1 cellular context compared by ENCODE assay signal in genomic region chr5:61162010-61162831, GRCh38.
TF ChIP-seq lines count a peak whose summit lies in the region.

TSS of gene SMIM15 (minus strand) at chr5:61162468. CDS start at chr5:61160171, 2,297 bp downstream.

TF ChIP-seq in K562, 482 proteins besides CTCF, POLR2A, EP300 and RAD21 (continued from another document and continues in another):
- TF ChIP-seq E2F1 (CRISPR knock-in tag; IDR thresholded peaks at IDR 0.05) (0 out of 2 replicates have a peak, but pooled peaks have one; percentile 58), ZNF655 (CRISPR knock-in tag; IDR thresholded peaks at IDR 0.05) (no peak), TBL1XR1 (IDR thresholded peaks at IDR 0.05; ENCODE audit: low read length in 2 of 2) (0 out of 4 replicates have a peak, but pooled peaks of 1 of the 2 experiments have one; percentile 23), ZFP36 (IDR thresholded peaks at IDR 0.05; ENCODE audit: low read depth, low read length, partially characterized antibody) (no peak), HMGN3 (IDR thresholded peaks at IDR 0.05; ENCODE audit: borderline replicate concordance, extremely low read depth, insufficient read length, low read depth, low read length) (peak; percentile 88), E2F8 (IDR thresholded peaks at IDR 0.05; ENCODE audit: low read depth, partially characterized antibody) (peak; percentile 86), NCOA6 (IDR thresholded peaks at IDR 0.05) (no peak), ZBTB33 (CRISPR knock-in tag; IDR thresholded peaks at IDR 0.05) (peak; percentile 68), PHB (CRISPR knock-in tag; IDR thresholded peaks at IDR 0.05) (no peak), IRF1 (CRISPR knock-in tag; IDR thresholded peaks at IDR 0.05; ENCODE audit: borderline replicate concordance) (no peak), EP400 (IDR thresholded peaks at IDR 0.05) (peak; percentile 92), ELK3 (CRISPR knock-in tag; IDR thresholded peaks at IDR 0.05) (no peak), ZHX1 (conservative IDR thresholded peaks at IDR 0.05; ENCODE audit: low read length) (no peak), ZNF830 (CRISPR knock-in tag; IDR thresholded peaks at IDR 0.05) (0 out of 2 replicates have a peak, but pooled peaks have one; percentile 71), SMAD4 (CRISPR knock-in tag; conservative IDR thresholded peaks at IDR 0.05) (no peak; the same call in 1 of the 2 replicates), RFX5 (IDR thresholded peaks at IDR 0.05; ENCODE audit: low read depth, low read length) (no peak), ELF4 (CRISPR knock-in tag; IDR thresholded peaks at IDR 0.05) (no peak; the same call in 1 of the 2 replicates), ZNF699 (CRISPR knock-in tag; IDR thresholded peaks at IDR 0.05; ENCODE audit: insufficient replicate concordance) (no peak), ZNF766 (CRISPR knock-in tag; conservative IDR thresholded peaks at IDR 0.05) (no peak), ZNF512 (tag; IDR thresholded peaks at IDR 0.05) (no peak), KDM5B (IDR thresholded peaks at IDR 0.05; ENCODE audit: insufficient replicate concordance, low read depth, low read length) (peak; percentile 84), ZBTB43 (CRISPR knock-in tag; IDR thresholded peaks at IDR 0.05) (peak; percentile 40; the same call in 1 of the 2 replicates), U2AF2 (optimal IDR thresholded peaks at IDR 0.05; ENCODE audit: low read depth, low read length) (no peak), ZNF274 (IDR thresholded peaks at IDR 0.05; ENCODE audit: borderline replicate concordance, low read depth, low read length) (no peak), ZNF717 (CRISPR knock-in tag; IDR thresholded peaks at IDR 0.05) (no peak), PRPF4 (IDR thresholded peaks at IDR 0.05; ENCODE audit: insufficient read depth, low read depth, low read length, poor library complexity, severe bottlenecking) (peak; percentile 60), PURB (CRISPR knock-in tag; IDR thresholded peaks at IDR 0.05; ENCODE audit: low read depth) (no peak), RREB1 (CRISPR knock-in tag; IDR thresholded peaks at IDR 0.05) (no peak), ZNF511 (CRISPR knock-in tag; IDR thresholded peaks at IDR 0.05) (peak; percentile 22; the same call in 1 of the 2 replicates), HSF4 (CRISPR knock-in tag; IDR thresholded peaks at IDR 0.05; ENCODE audit: borderline replicate concordance) (no peak), MTF1 (CRISPR knock-in tag; IDR thresholded peaks at IDR 0.05; ENCODE audit: borderline replicate concordance) (no peak), NFE2 (IDR thresholded peaks at IDR 0.05; ENCODE audit: low read depth) (no peak; the same call in 1 of the 2 replicates), SMARCA5 (IDR thresholded peaks at IDR 0.05) (peak; percentile 50; the same call in 1 of the 2 replicates), ZNF764 (CRISPR knock-in tag; IDR thresholded peaks at IDR 0.05; ENCODE audit: low read depth) (no peak)
